ENCODE assay signal across 26 cellular contexts in genomic region chr1:192496369-192497056, GRCh38.
"Had no signal": no experiment of that assay in that cellular context is flagged by ENCODE, and none has a peak within 500 bp of the region (broad histone marks: within the 10 kb centered on the region; RNA-seq: fewer than 3 reads in every experiment).

No MANE protein-coding gene starts in this region.

- H3K36me3 ChIP-seq: upper lobe of right lung had no signal

- H3K27me3 ChIP-seq: foreskin keratinocyte, hepatocyte, upper lobe of right lung had no signal

- ATAC-seq: activated T-cell treated with anti-CD3 and anti-CD28 coated beads, Interleukin-2, amount 50 U/mL, for 4 hours; foreskin keratinocyte; left ventricle myocardium superior; natural killer cell treated with Interleukin-12 subunit alpha and Interleukin-12 subunit beta and Interleukin-15 and Interleukin-18, amount 100 ng/mL, for 72 hours; sciatic nerve; stimulated activated naive B cell treated with anti-CD40 and anti-IgM and Interleukin-4, amounts not matched to agents 10 μg/mL and 1 μg/mL and 100 μg/mL, for 72 hours; upper lobe of right lung had no signal

- H3K9ac ChIP-seq: parathyroid adenoma had no signal

- FAIRE-seq: bronchial epithelial cell had no signal

- H3K4me1 ChIP-seq: foreskin keratinocyte, parathyroid adenoma, upper lobe of right lung had no signal

- H3K27ac ChIP-seq: foreskin keratinocyte, hepatocyte, parathyroid adenoma, upper lobe of right lung had no signal

- DNase-seq: activated CD4-positive, alpha-beta T cell treated with anti-CD3 and anti-CD28 coated beads for 4 hours; activated CD4-positive, alpha-beta T cell treated with anti-CD3 and anti-CD28 coated beads, Interleukin-2, amount 50 U/mL, for 48 hours; activated CD4-positive, CD25-positive, alpha-beta regulatory T cell; activated CD8-positive, alpha-beta memory T cell treated with anti-CD3 and anti-CD28 coated beads, Interleukin-2, amount 50 U/mL, for 48 hours; activated naive CD4-positive, alpha-beta T cell treated with Interleukin-2 at 50 U/mL for 16 hours; activated naive CD8-positive, alpha-beta T cell treated with anti-CD3 and anti-CD28 coated beads, Interleukin-2, amount 10 ng/mL, durations not matched to agents 7 days and 5 days; activated T-cell treated with anti-CD3 and anti-CD28 coated beads, Interleukin-2, amount 50 U/mL, for 4 hours; amniotic stem cell; cerebellar nuclear complex; effector CD8-positive, alpha-beta T cell; erythroblast; foreskin keratinocyte; glutamatergic neuron; immature natural killer cell; left ventricle myocardium superior; midbrain; stimulated activated CD4-positive, alpha-beta T cell treated with anti-CD3 and anti-CD28 coated beads, Interleukin-2, amount 100 ng/mL, for 48 hours; stimulated activated CD8-positive, alpha-beta memory T cell treated with anti-CD3 and anti-CD28 coated beads, Interleukin-4, amount 100 ng/mL, for 48 hours; stimulated activated naive B cell treated with anti-CD40 and anti-IgM and Interleukin-4, amounts not matched to agents 10 μg/mL and 1 μg/mL and 100 μg/mL, for 72 hours; T1000; upper lobe of right lung had no signal

- H3K4me3 ChIP-seq: hepatocyte, upper lobe of right lung had no signal

- H3K9me3 ChIP-seq: upper lobe of right lung had no signal
